ENCODE assay signal across 26 cellular contexts in the genomic region with DNA sequence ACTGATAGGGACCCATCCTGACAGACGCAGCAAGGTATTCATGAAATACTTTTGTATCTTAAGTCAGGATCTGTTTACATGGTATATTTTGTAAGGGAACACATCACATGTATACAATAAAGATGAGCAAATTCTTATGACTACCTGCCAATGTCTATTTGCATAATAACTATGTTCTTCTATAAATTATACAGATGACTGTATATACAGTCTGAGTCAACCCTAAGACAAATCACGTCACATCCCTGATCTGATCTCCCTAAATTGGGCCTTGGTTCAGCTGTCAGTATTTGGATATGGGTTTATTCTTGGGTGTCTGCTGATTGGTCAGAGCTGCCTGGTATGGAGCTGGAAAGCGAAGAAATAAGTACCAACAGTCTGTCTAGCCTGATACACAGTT.
"Had no signal": no experiment of that assay in that cellular context is flagged by ENCODE, and none has a peak within 500 bp of the region (broad histone marks: within the 10 kb centered on the region; RNA-seq: fewer than 3 reads in every experiment).

No MANE protein-coding gene starts in this region.

- H3K27me3 ChIP-seq: colonic mucosa, esophagus muscularis mucosa, esophagus squamous epithelium, gastrocnemius medialis, gastroesophageal sphincter, heart left ventricle, hepatocyte had no signal

- H3K36me3 ChIP-seq: colonic mucosa, esophagus muscularis mucosa, esophagus squamous epithelium, gastrocnemius medialis, gastroesophageal sphincter, heart right ventricle had no signal

- H3K4me2 ChIP-seq: hepatocyte had no signal

- H3K79me2 ChIP-seq: hepatocyte had no signal

- H3K4me3 ChIP-seq: colonic mucosa, coronary artery, dorsolateral prefrontal cortex, esophagus muscularis mucosa, esophagus squamous epithelium, gastrocnemius medialis, gastroesophageal sphincter, heart left ventricle, heart right ventricle, hepatocyte had no signal

- H2AFZ ChIP-seq: hepatocyte had no signal

- H3K9me3 ChIP-seq: colonic mucosa, esophagus muscularis mucosa, esophagus squamous epithelium, gastrocnemius medialis, gastroesophageal sphincter, heart left ventricle had no signal

- H3K4me1 ChIP-seq: colonic mucosa, esophagus muscularis mucosa, esophagus squamous epithelium, gastrocnemius medialis, gastroesophageal sphincter, heart left ventricle, heart right ventricle had no signal

- H3K27ac Mint-ChIP-seq: dendritic cell treated with granulocyte-macrophage colony-stimulating factor and Interleukin-4, amounts not matched to agents 40 ng/mL and 50 ng/mL, for 4 days; effector memory CD8-positive, alpha-beta T cell; endodermal cell had no signal

- ATAC-seq: effector memory CD8-positive, alpha-beta T cell; esophagus mucosa; gastrocnemius medialis; gastroesophageal sphincter; heart left ventricle; heart right ventricle had no signal

- H3K4me3 Mint-ChIP-seq: dendritic cell treated with granulocyte-macrophage colony-stimulating factor and Interleukin-4, amounts not matched to agents 40 ng/mL and 50 ng/mL, for 4 days; effector memory CD8-positive, alpha-beta T cell; endodermal cell had no signal

- H3K9me3 Mint-ChIP-seq: dendritic cell treated with granulocyte-macrophage colony-stimulating factor and Interleukin-4, amounts not matched to agents 40 ng/mL and 50 ng/mL, for 4 days; effector memory CD8-positive, alpha-beta T cell had no signal

- H3K27me3 Mint-ChIP-seq: dendritic cell treated with granulocyte-macrophage colony-stimulating factor and Interleukin-4, amounts not matched to agents 40 ng/mL and 50 ng/mL, for 4 days; effector memory CD8-positive, alpha-beta T cell had no signal

- DNase-seq: colonic mucosa; cortex of kidney; dermis blood vessel endothelial cell; dorsolateral prefrontal cortex; effector CD4-positive, alpha-beta T cell; effector CD8-positive, alpha-beta T cell; effector memory CD4-positive, alpha-beta T cell; effector memory CD8-positive, alpha-beta T cell; endodermal cell; erythroblast; esophagus squamous epithelium; foreskin fibroblast; foreskin melanocyte; gastrocnemius medialis; glutamatergic neuron; head of caudate nucleus; heart left ventricle; heart right ventricle; hippocampal formation had no signal

- H3K27ac ChIP-seq: colonic mucosa, coronary artery, dorsolateral prefrontal cortex, epithelial cell of prostate, esophagus muscularis mucosa, esophagus squamous epithelium, gastrocnemius medialis, gastroesophageal sphincter, heart left ventricle, heart right ventricle, hepatocyte had no signal

- H3K4me1 Mint-ChIP-seq: endodermal cell had no signal
